Comparison of ENCODE assay signal across 1 cellular context in the genomic region with DNA sequence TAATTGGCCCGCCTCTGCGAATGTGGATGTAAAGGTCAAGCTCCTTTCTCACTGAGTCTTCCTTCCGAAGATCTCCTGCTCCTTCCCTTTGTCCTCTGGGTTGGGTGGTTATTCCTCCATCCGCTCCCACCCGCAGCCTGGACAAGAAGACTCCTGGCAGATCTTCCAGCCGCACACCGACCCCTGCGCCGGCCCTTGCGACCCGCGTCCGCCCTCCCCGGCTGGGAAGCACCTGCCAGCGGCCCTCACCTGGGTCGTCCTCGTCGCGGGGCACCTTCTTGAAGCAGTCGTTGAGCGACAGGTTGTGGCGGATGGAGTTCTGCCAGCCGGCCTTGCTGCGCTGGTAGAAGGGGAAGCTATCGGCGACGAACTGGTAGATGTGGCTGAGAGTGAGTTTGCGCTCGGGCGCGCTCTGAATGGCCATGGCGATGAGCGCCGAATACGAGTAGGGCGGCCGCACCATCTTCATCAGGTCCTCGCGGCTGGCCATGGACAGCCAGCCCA.
TF ChIP-seq lines count a peak whose summit lies in the region.

No MANE protein-coding gene starts in this region.

TF ChIP-seq in HEK293, 187 proteins besides CTCF, POLR2A, EP300 and RAD21 (continued from another document and continues in another):
- TF ChIP-seq, protein P1, sequence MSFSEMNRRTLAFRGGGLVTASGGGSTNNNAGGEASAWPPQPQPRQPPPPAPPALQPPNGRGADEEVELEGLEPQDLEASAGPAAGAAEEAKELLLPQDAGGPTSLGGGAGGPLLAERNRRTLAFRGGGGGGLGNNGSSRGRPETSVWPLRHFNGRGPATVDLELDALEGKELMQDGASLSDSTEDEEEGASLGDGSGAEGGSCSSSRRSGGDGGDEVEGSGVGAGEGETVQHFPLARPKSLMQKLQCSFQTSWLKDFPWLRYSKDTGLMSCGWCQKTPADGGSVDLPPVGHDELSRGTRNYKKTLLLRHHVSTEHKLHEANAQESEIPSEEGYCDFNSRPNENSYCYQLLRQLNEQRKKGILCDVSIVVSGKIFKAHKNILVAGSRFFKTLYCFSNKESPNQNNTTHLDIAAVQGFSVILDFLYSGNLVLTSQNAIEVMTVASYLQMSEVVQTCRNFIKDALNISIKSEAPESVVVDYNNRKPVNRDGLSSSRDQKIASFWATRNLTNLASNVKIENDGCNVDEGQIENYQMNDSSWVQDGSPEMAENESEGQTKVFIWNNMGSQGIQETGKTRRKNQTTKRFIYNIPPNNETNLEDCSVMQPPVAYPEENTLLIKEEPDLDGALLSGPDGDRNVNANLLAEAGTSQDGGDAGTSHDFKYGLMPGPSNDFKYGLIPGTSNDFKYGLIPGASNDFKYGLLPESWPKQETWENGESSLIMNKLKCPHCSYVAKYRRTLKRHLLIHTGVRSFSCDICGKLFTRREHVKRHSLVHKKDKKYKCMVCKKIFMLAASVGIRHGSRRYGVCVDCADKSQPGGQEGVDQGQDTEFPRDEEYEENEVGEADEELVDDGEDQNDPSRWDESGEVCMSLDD (tag by site-specific recombination; IDR thresholded peaks at IDR 0.05) = no peak
- TF ChIP-seq ZNF335 (tag by site-specific recombination; conservative IDR thresholded peaks at IDR 0.05) (peak; percentile 87), ZNF202 (tag by site-specific recombination; IDR thresholded peaks at IDR 0.05; ENCODE audit: borderline replicate concordance) (no peak), OVOL3 (tag by site-specific recombination; IDR thresholded peaks at IDR 0.05) (no peak), ZBTB20 (tag by site-specific recombination; IDR thresholded peaks at IDR 0.05) (peak; percentile 74), ZNF221 (tag by site-specific recombination; IDR thresholded peaks at IDR 0.05; ENCODE audit: borderline replicate concordance) (no peak), ZNF521 (tag by site-specific recombination; IDR thresholded peaks at IDR 0.05) (no peak), TSHZ1 (tag by site-specific recombination; IDR thresholded peaks at IDR 0.05; ENCODE audit: borderline replicate concordance) (no peak), ZFHX2 (tag by site-specific recombination; conservative IDR thresholded peaks at IDR 0.05) (no peak), SCRT2 (tag by site-specific recombination; IDR thresholded peaks at IDR 0.05) (peak; percentile 82), ZNF707 (tag by site-specific recombination; IDR thresholded peaks at IDR 0.05) (no peak), ZNF157 (tag by site-specific recombination; IDR thresholded peaks at IDR 0.05) (no peak), ZBTB17 (tag by site-specific recombination; IDR thresholded peaks at IDR 0.05) (no peak; the same call in 1 of the 2 replicates), ZNF792 (tag by site-specific recombination; IDR thresholded peaks at IDR 0.05) (no peak), KLF7 (tag by site-specific recombination; IDR thresholded peaks at IDR 0.05; ENCODE audit: borderline replicate concordance) (no peak), ZNF837 (tag by site-specific recombination; IDR thresholded peaks at IDR 0.05) (no peak), ZNF394 (tag by site-specific recombination; IDR thresholded peaks at IDR 0.05; ENCODE audit: borderline replicate concordance) (no peak), ZNF555 (tag by site-specific recombination; conservative IDR thresholded peaks at IDR 0.05) (no peak), ZNF777 (tag by site-specific recombination; IDR thresholded peaks at IDR 0.05; ENCODE audit: borderline replicate concordance) (no peak), ZNF341 (tag by site-specific recombination; IDR thresholded peaks at IDR 0.05; ENCODE audit: low read depth) (peak; percentile 76), ZBTB6 (tag by site-specific recombination; IDR thresholded peaks at IDR 0.05) (no peak), ZNF776 (tag by site-specific recombination; IDR thresholded peaks at IDR 0.05; ENCODE audit: borderline replicate concordance) (no peak), ZNF174 (tag by site-specific recombination; IDR thresholded peaks at IDR 0.05) (no peak), ZNF391 (tag by site-specific recombination; IDR thresholded peaks at IDR 0.05; ENCODE audit: borderline replicate concordance, low read depth) (no peak), ZNF785 (tag by site-specific recombination; IDR thresholded peaks at IDR 0.05) (no peak), TCF7L2 (IDR thresholded peaks at IDR 0.05; ENCODE audit: borderline replicate concordance, low read depth, low read length) (no peak), ZNF596 (tag by site-specific recombination; IDR thresholded peaks at IDR 0.05) (no peak), BCL11B (tag by site-specific recombination; IDR thresholded peaks at IDR 0.05; ENCODE audit: low read depth) (no peak), ZFP69B (tag by site-specific recombination; IDR thresholded peaks at IDR 0.05) (no peak), ZNF433 (tag by site-specific recombination; IDR thresholded peaks at IDR 0.05; ENCODE audit: low read depth) (no peak), ZNF747 (tag by site-specific recombination; IDR thresholded peaks at IDR 0.05) (no peak), MEIS1 (CRISPR knock-in tag; IDR thresholded peaks at IDR 0.05; ENCODE audit: borderline replicate concordance) (no peak), PATZ1 (tag by site-specific recombination; IDR thresholded peaks at IDR 0.05) (no peak), ZNF76 (tag by site-specific recombination; IDR thresholded peaks at IDR 0.05; ENCODE audit: borderline replicate concordance, low read depth) (no peak), ZNF214 (tag by site-specific recombination; IDR thresholded peaks at IDR 0.05; ENCODE audit: borderline replicate concordance) (no peak), ZNF558 (tag by site-specific recombination; IDR thresholded peaks at IDR 0.05) (no peak), YY1 (tag by site-specific recombination; IDR thresholded peaks at IDR 0.05) (no peak), ZNF529 (tag by site-specific recombination; IDR thresholded peaks at IDR 0.05; ENCODE audit: insufficient replicate concordance) (no peak), ZNF133 (tag by site-specific recombination; IDR thresholded peaks at IDR 0.05) (no peak)
- TF ChIP-seq, protein P2, sequence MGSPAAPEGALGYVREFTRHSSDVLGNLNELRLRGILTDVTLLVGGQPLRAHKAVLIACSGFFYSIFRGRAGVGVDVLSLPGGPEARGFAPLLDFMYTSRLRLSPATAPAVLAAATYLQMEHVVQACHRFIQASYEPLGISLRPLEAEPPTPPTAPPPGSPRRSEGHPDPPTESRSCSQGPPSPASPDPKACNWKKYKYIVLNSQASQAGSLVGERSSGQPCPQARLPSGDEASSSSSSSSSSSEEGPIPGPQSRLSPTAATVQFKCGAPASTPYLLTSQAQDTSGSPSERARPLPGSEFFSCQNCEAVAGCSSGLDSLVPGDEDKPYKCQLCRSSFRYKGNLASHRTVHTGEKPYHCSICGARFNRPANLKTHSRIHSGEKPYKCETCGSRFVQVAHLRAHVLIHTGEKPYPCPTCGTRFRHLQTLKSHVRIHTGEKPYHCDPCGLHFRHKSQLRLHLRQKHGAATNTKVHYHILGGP (tag by site-specific recombination; IDR thresholded peaks at IDR 0.05) = no peak
- TF ChIP-seq, protein P3, sequence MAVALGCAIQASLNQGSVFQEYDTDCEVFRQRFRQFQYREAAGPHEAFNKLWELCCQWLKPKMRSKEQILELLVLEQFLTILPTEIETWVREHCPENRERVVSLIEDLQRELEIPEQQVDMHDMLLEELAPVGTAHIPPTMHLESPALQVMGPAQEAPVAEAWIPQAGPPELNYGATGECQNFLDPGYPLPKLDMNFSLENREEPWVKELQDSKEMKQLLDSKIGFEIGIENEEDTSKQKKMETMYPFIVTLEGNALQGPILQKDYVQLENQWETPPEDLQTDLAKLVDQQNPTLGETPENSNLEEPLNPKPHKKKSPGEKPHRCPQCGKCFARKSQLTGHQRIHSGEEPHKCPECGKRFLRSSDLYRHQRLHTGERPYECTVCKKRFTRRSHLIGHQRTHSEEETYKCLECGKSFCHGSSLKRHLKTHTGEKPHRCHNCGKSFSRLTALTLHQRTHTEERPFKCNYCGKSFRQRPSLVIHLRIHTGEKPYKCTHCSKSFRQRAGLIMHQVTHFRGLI (tag by site-specific recombination; IDR thresholded peaks at IDR 0.05) = peak; percentile 64; the same call in 1 of the 2 replicates
- TF ChIP-seq, protein P4, sequence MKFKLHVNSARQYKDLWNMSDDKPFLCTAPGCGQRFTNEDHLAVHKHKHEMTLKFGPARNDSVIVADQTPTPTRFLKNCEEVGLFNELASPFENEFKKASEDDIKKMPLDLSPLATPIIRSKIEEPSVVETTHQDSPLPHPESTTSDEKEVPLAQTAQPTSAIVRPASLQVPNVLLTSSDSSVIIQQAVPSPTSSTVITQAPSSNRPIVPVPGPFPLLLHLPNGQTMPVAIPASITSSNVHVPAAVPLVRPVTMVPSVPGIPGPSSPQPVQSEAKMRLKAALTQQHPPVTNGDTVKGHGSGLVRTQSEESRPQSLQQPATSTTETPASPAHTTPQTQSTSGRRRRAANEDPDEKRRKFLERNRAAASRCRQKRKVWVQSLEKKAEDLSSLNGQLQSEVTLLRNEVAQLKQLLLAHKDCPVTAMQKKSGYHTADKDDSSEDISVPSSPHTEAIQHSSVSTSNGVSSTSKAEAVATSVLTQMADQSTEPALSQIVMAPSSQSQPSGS (tag by site-specific recombination; IDR thresholded peaks at IDR 0.05; ENCODE audit: low read depth) = no peak
- TF ChIP-seq, protein P5, sequence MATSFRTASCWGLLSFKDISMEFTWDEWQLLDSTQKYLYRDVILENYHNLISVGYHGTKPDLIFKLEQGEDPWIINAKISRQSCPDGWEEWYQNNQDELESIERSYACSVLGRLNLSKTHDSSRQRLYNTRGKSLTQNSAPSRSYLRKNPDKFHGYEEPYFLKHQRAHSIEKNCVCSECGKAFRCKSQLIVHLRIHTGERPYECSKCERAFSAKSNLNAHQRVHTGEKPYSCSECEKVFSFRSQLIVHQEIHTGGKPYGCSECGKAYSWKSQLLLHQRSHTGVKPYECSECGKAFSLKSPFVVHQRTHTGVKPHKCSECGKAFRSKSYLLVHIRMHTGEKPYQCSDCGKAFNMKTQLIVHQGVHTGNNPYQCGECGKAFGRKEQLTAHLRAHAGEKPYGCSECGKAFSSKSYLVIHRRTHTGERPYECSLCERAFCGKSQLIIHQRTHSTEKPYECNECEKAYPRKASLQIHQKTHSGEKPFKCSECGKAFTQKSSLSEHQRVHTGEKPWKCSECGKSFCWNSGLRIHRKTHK (tag by site-specific recombination; IDR thresholded peaks at IDR 0.05) = no peak
- TF ChIP-seq, protein P6, sequence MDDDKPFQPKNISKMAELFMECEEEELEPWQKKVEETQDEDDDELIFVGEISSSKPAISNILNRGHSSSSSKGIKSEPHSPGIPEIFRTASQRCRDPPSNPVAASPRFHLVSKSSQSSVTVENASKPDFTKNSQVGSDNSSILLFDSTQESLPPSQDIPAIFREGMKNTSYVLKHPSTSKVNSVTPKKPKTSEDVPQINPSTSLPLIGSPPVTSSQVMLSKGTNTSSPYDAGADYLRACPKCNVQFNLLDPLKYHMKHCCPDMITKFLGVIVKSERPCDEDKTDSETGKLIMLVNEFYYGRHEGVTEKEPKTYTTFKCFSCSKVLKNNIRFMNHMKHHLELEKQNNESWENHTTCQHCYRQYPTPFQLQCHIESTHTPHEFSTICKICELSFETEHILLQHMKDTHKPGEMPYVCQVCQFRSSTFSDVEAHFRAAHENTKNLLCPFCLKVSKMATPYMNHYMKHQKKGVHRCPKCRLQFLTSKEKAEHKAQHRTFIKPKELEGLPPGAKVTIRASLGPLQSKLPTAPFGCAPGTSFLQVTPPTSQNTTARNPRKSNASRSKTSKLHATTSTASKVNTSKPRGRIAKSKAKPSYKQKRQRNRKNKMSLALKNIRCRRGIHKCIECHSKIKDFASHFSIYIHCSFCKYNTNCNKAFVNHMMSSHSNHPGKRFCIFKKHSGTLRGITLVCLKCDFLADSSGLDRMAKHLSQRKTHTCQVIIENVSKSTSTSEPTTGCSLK (tag by site-specific recombination; IDR thresholded peaks at IDR 0.05) = no peak
